Comparison of ENCODE assay signal across 21 cellular contexts in the genomic region with DNA sequence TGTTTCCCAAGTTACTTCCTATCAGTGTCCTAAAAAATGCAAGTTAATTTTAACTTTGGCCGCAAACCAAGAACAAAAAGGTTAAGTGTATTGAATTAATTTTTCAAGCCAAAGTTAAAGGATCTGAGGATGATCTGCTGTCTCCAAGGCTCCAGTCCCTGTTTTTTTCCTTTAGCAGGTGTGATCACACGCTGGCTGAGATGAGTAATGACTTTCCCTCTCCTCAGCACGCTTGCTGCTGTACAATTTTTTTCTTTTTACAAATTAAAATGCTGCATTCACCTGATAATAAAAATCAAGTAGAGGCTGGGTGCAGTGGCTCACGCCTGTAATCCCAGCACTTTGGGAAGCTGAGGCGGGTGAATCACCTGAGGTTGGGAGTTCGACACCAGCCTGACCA. TPM values are rescaled to one million over a fixed set of nuclear protein-coding genes. Genes with fewer than 3 reads are reported as not detected.
A peak's percentile ranks its signal among the peaks of the same experiment; 100 is the strongest.
DNase-seq lines count a peak whose midpoint lies in the region; ATAC-seq, FAIRE-seq and TF ChIP-seq lines count a peak whose summit lies in the region.
"Had no signal": no experiment of that assay in that cellular context is flagged by ENCODE, and none has a peak within 500 bp of the region (broad histone marks: within the 10 kb centered on the region; RNA-seq: fewer than 3 reads in every experiment).

No MANE protein-coding gene starts in this region.

- CTCF ChIA-PET in activated CD4-positive, alpha-beta memory T cell treated with anti-CD3 and anti-CD28 coated beads, Interleukin-2, amount 10 ng/mL, durations not matched to agents 7 days and 5 days (lab: Charles Lee), result interaction anchor here (0.6 to 5.0 kb wide), 3 partner anchors 16 to 109 kb away, joined by 3 to 32 read pairs (median 3); no protein-coding TSS in a partner anchor

- no peaks in the 10 kb centered on the region for H3K36me3 ChIP-seq in heart right ventricle
- H3K36me3 ChIP-seq in adrenal gland (replicated peaks in 1 of 2), result no peaks in the 10 kb centered on the region
- H3K36me3 ChIP-seq in kidney (ENCODE audit: control insufficient read depth in 1 of 2, insufficient read depth in 2 of 2, low read length in 2 of 2), result no peaks in the 10 kb centered on the region
- H3K36me3 ChIP-seq: BLaER1 had no signal

- no peaks in the 10 kb centered on the region for H3K9me3 Mint-ChIP-seq in activated CD4-positive, alpha-beta memory T cell treated with anti-CD3 and anti-CD28 coated beads, Interleukin-2, amount 10 ng/mL, durations not matched to agents 7 days and 5 days
- H3K9me3 Mint-ChIP-seq: CD4-positive, CD25-positive, alpha-beta regulatory T cell; CD8-positive, alpha-beta T cell; GM23338 had no signal

- no peak for TF ChIP-seq POLR2A in adrenal gland (IDR thresholded peaks at IDR 0.05)

- ATAC-seq in heart right ventricle, result no peak
- no peak for ATAC-seq in right cardiac atrium
- no peak for ATAC-seq in GM19351 (IDR thresholded peaks at IDR 0.05; ENCODE audit: unreplicated experiment)
- ATAC-seq: CD8-positive, alpha-beta T cell; GM12878; GM23338; HCT116 had no signal

- no peak for DNase-seq in heart right ventricle
- DNase-seq in right cardiac atrium, result no peak
- no peak for DNase-seq in adrenal gland
- no peak for DNase-seq in kidney
- no peak for DNase-seq in activated CD4-positive, alpha-beta memory T cell treated with anti-CD3 and anti-CD28 coated beads, Interleukin-2, amount 10 ng/mL, durations not matched to agents 7 days and 5 days
- DNase-seq: Caco-2; CD4-positive, CD25-positive, alpha-beta regulatory T cell; CD8-positive, alpha-beta T cell; DMS153; EL; GDM1; H9 had no signal

- WGBS in heart right ventricle, 2 donors, result 58 to 69% methylated on average over 6 of the region's 6 CpGs
- 51% methylated on average over 6 of the region's 6 CpGs for WGBS in right cardiac atrium
- 48 to 54% (median 52%) methylated on average over 6 of the region's 6 CpGs for WGBS in adrenal gland, 4 donors

- H3K9ac ChIP-seq in kidney (ENCODE audit: low read length in 2 of 2), result no peak overlapping the region
- H3K9ac ChIP-seq: BLaER1 had no signal

- H3K4me1 Mint-ChIP-seq in activated CD4-positive, alpha-beta memory T cell treated with anti-CD3 and anti-CD28 coated beads, Interleukin-2, amount 10 ng/mL, durations not matched to agents 7 days and 5 days, result peaks cover 19% of the 10 kb centered on the region

- no peak overlapping the region for H3K4me3 Mint-ChIP-seq in activated CD4-positive, alpha-beta memory T cell treated with anti-CD3 and anti-CD28 coated beads, Interleukin-2, amount 10 ng/mL, durations not matched to agents 7 days and 5 days
- H3K4me3 Mint-ChIP-seq: B cell; CD4-positive, CD25-positive, alpha-beta regulatory T cell; CD8-positive, alpha-beta T cell; GM23338; H9 had no signal

- peak; percentile 41 for FAIRE-seq in kidney (lab: Jason Lieb, UNC)
- FAIRE-seq: GM12878, GM19239 had no signal

- intact Hi-C loops in heart right ventricle (cut with DNase I) (no loop called here), right cardiac atrium (cut with DNase I) (no loop called here), adrenal gland (cut with DNase I) (no loop called here), kidney (cut with DNase I) (no loop called here)

- H3K36me3 Mint-ChIP-seq in activated CD4-positive, alpha-beta memory T cell treated with anti-CD3 and anti-CD28 coated beads, Interleukin-2, amount 10 ng/mL, durations not matched to agents 7 days and 5 days (ENCODE audit: low read depth), result peaks cover 11% of the 10 kb centered on the region

- H3K9me3 ChIP-seq in heart right ventricle (no peaks in the 10 kb centered on the region), right cardiac atrium (ENCODE audit: control insufficient read depth, low read length) (no peaks in the 10 kb centered on the region), adrenal gland (replicated peaks in 1 of 3) (no peaks in the 10 kb centered on the region), kidney (ENCODE audit: control insufficient read depth in 1 of 2, low read length in 2 of 2) (no peaks in the 10 kb centered on the region)
- H3K9me3 ChIP-seq: BLaER1, Caco-2 had no signal

- H3K27me3 Mint-ChIP-seq in activated CD4-positive, alpha-beta memory T cell treated with anti-CD3 and anti-CD28 coated beads, Interleukin-2, amount 10 ng/mL, durations not matched to agents 7 days and 5 days, result peaks cover 5% of the 10 kb centered on the region
- H3K27me3 Mint-ChIP-seq: B cell had no signal

- POLR2A ChIA-PET in activated CD4-positive, alpha-beta memory T cell treated with anti-CD3 and anti-CD28 coated beads, Interleukin-2, amount 10 ng/mL, durations not matched to agents 7 days and 5 days (lab: Charles Lee), result no interaction called here

- H3K4me1 ChIP-seq in heart right ventricle (peaks cover 0 to 38% (median 20%) of the 10 kb centered on the region in 9 donors), right cardiac atrium (ENCODE audit: control insufficient read depth, insufficient read depth, low read length) (peaks cover 4% of the 10 kb centered on the region), adrenal gland (replicated peaks in 1 of 2) (peaks cover 16 to 19% of the 10 kb centered on the region in 2 donors), kidney (ENCODE audit: control insufficient read depth in 1 of 2, insufficient read depth in 1 of 2, low read depth in 1 of 2, low read length in 2 of 2) (peaks cover 10 to 12% of the 10 kb centered on the region in 2 donors)
- H3K4me1 ChIP-seq: Caco-2 had no signal

- H3K4me3 ChIP-seq in heart right ventricle (no peak overlapping the region), right cardiac atrium (ENCODE audit: low read length) (no peak overlapping the region), adrenal gland (no peak overlapping the region), kidney (ENCODE audit: low read length in 2 of 2) (no peak overlapping the region)
- H3K4me3 ChIP-seq: BLaER1, GM12878, GM23338 had no signal

- H3K27me3 ChIP-seq in heart right ventricle (no peaks in the 10 kb centered on the region), right cardiac atrium (ENCODE audit: control insufficient read depth, insufficient read depth) (no peaks in the 10 kb centered on the region), adrenal gland (no peaks in the 10 kb centered on the region)
- H3K27me3 ChIP-seq: BLaER1 had no signal

- H3K27ac Mint-ChIP-seq in activated CD4-positive, alpha-beta memory T cell treated with anti-CD3 and anti-CD28 coated beads, Interleukin-2, amount 10 ng/mL, durations not matched to agents 7 days and 5 days, result no peak overlapping the region
- H3K27ac Mint-ChIP-seq: B cell; CD4-positive, CD25-positive, alpha-beta regulatory T cell; CD8-positive, alpha-beta T cell; GM23338; H9 had no signal

- TF ChIP-seq CTCF in heart right ventricle (IDR thresholded peaks at IDR 0.05) (no peak), adrenal gland (IDR thresholded peaks at IDR 0.05) (no peak), kidney (IDR thresholded peaks at IDR 0.05; ENCODE audit: borderline replicate concordance, extremely low read depth, insufficient read depth) (no peak)

- H3K27ac ChIP-seq in heart right ventricle, result peak overlapping the region in 6 of 10 donors; percentile 21 to 67 (median 45)
- H3K27ac ChIP-seq in right cardiac atrium (ENCODE audit: low read length), result no peak overlapping the region
- peak overlapping the region in 3 of 5 donors; percentile 35 to 78 (median 44) for H3K27ac ChIP-seq in adrenal gland
- H3K27ac ChIP-seq in kidney (ENCODE audit: low read depth in 2 of 2, low read length in 2 of 2), result no peak overlapping the region
- H3K27ac ChIP-seq: BLaER1, C4-2B had no signal

RNA-seq across cellular contexts. Expression of gene TNFSF12, which starts 3.9 kb away (rescaled TPM):
- total RNA-seq in heart right ventricle (10 to 100 TPM; 21.7 to 44.3 (median 26.9) TPM), right cardiac atrium (10 to 100 TPM; 42.9 to 52.0 (median 47.5) TPM), adrenal gland (100 to 1,000 TPM in 2 of 8 donors, 10 to 100 TPM in 6; 18.8 to 134 (median 54.7) TPM), kidney (48.0 TPM)
- polyA plus RNA-seq in heart right ventricle (10 to 100 TPM; 20.6 to 51.0 TPM), right cardiac atrium (58.4 TPM), adrenal gland (10 to 100 TPM; 18.8 to 70.8 (median 65.6) TPM), kidney (ENCODE audit: insufficient read depth, low read depth, low replicate concordance) (61.8 TPM)
- 10 to 100 TPM; 79.8 to 86.7 TPM for total RNA-seq in activated CD4-positive, alpha-beta memory T cell treated with anti-CD3 and anti-CD28 coated beads, Interleukin-2, amount 10 ng/mL, durations not matched to agents 7 days and 5 days
- total RNA-seq: Caco-2 had no signal

RNA-seq across cellular contexts. Expression of gene TNFSF13, which starts 13.6 kb away (rescaled TPM):
- total RNA-seq in heart right ventricle (10 to 100 TPM in 2 of 10 donors, 1 to 10 TPM in 8; 4.1 to 25.0 (median 6.9) TPM), right cardiac atrium (10 to 100 TPM; 14.6 to 19.9 (median 15.7) TPM), adrenal gland (10 to 100 TPM; 25.0 to 75.2 (median 50.0) TPM), kidney (99.2 TPM)
- polyA plus RNA-seq in heart right ventricle (1 to 10 TPM; 7.5 to 8.0 TPM), right cardiac atrium (15.3 TPM), adrenal gland (10 to 100 TPM; 19.4 to 39.1 (median 25.2) TPM), kidney (ENCODE audit: insufficient read depth, low read depth, low replicate concordance) (68.6 TPM)
- total RNA-seq in activated CD4-positive, alpha-beta memory T cell treated with anti-CD3 and anti-CD28 coated beads, Interleukin-2, amount 10 ng/mL, durations not matched to agents 7 days and 5 days, result 1 to 10 TPM; 1.8 to 2.0 TPM
- total RNA-seq: GM23338, H4 had no signal

RNA-seq across cellular contexts. Expression of gene SENP3, which starts 16.8 kb away (rescaled TPM):
- total RNA-seq in heart right ventricle (10 to 100 TPM; 22.4 to 34.3 (median 27.1) TPM), right cardiac atrium (10 to 100 TPM; 27.2 to 37.2 (median 34.2) TPM), adrenal gland (10 to 100 TPM; 28.4 to 55.3 (median 43.9) TPM), kidney (43.5 TPM)
- polyA plus RNA-seq in heart right ventricle (10 to 100 TPM; 33.1 to 46.6 TPM), right cardiac atrium (45.2 TPM), adrenal gland (10 to 100 TPM; 29.0 to 72.4 (median 38.4) TPM), kidney (ENCODE audit: insufficient read depth, low read depth, low replicate concordance) (50.3 TPM)
- 10 to 100 TPM; 37.6 to 39.9 TPM for total RNA-seq in activated CD4-positive, alpha-beta memory T cell treated with anti-CD3 and anti-CD28 coated beads, Interleukin-2, amount 10 ng/mL, durations not matched to agents 7 days and 5 days

RNA-seq across cellular contexts. Expression of gene CD68, which starts 34.5 kb away (rescaled TPM):
- total RNA-seq in heart right ventricle (100 to 1,000 TPM in 1 of 10 donors, 10 to 100 TPM in 4, 1 to 10 TPM in 5; 4.7 to 128 (median 13.0) TPM), right cardiac atrium (10 to 100 TPM; 34.6 to 45.6 (median 44.1) TPM), adrenal gland (100 to 1,000 TPM in 6 of 8 donors, 10 to 100 TPM in 2; 49.0 to 177 (median 160) TPM), kidney (92.6 TPM)
- polyA plus RNA-seq in heart right ventricle (10 to 100 TPM; 15.7 to 40.0 TPM), right cardiac atrium (19.4 TPM), adrenal gland (100 to 1,000 TPM in 2 of 3 donors, 10 to 100 TPM in 1; 32.3 to 207 (median 133) TPM), kidney (ENCODE audit: insufficient read depth, low read depth, low replicate concordance) (38.3 TPM)
- 10 to 100 TPM; 34.5 to 36.0 TPM for total RNA-seq in activated CD4-positive, alpha-beta memory T cell treated with anti-CD3 and anti-CD28 coated beads, Interleukin-2, amount 10 ng/mL, durations not matched to agents 7 days and 5 days
- total RNA-seq: GM23338 had no signal
- polyA plus RNA-seq: GM23338 had no signal

RNA-seq across cellular contexts. Expression of gene MPDU1, which starts 38.7 kb away (rescaled TPM):
- total RNA-seq in heart right ventricle (10 to 100 TPM; 20.1 to 39.8 (median 23.5) TPM), right cardiac atrium (10 to 100 TPM; 19.3 to 32.7 (median 29.4) TPM), adrenal gland (100 to 1,000 TPM in 5 of 8 donors, 10 to 100 TPM in 3; 65.9 to 267 (median 138) TPM), kidney (54.2 TPM)
- polyA plus RNA-seq in heart right ventricle (10 to 100 TPM; 42.8 to 64.9 TPM), right cardiac atrium (43.7 TPM), adrenal gland (100 to 1,000 TPM in 1 of 3 donors, 10 to 100 TPM in 2; 70.1 to 200 (median 81.6) TPM), kidney (ENCODE audit: insufficient read depth, low read depth, low replicate concordance) (145 TPM)
- total RNA-seq in activated CD4-positive, alpha-beta memory T cell treated with anti-CD3 and anti-CD28 coated beads, Interleukin-2, amount 10 ng/mL, durations not matched to agents 7 days and 5 days, result 10 to 100 TPM; 54.1 to 58.6 TPM

Comparison
In these comparisons a context has a peak if more than half of its experiments do, and no peak if none do; other contexts are left out.
1. H3K27ac ChIP-seq: peak in heart right ventricle (6 of 10) and adrenal gland (3 of 5); none in right cardiac atrium (single experiment) and kidney (0 of 2).